8 cellular contexts compared by ENCODE assay signal in the genomic region with DNA sequence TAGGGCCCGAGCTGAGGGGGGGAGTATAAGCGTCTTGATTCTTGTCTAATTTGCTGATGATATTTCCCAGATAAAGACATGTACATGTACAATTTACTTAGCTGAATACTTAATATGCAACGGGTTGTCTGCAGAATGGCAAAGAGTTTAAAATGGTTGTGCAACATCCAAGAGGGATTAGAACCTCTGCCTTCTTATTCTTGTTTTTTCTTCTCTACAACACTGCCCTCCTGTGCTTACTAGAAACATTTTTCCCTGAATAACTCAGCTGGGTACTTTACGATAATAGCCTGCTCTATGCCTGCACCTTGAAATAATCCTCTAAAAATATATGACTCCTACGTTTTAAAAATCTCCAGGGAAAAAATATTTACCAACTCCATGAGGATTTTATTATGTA. TPM values are rescaled to one million over a fixed set of nuclear protein-coding genes. Genes with fewer than 3 reads are reported as not detected.
DNase-seq lines count a peak whose midpoint lies in the region; ATAC-seq and TF ChIP-seq lines count a peak whose summit lies in the region.

No MANE protein-coding gene starts in this region.

- H3K27me3 ChIP-seq in BE2C, result no peaks in the 10 kb centered on the region
- no peaks in the 10 kb centered on the region for H3K27me3 ChIP-seq in H9 (ENCODE audit: insufficient read depth, low read length)
- H3K27me3 ChIP-seq in PC-3 (ENCODE audit: low read length), result no peaks in the 10 kb centered on the region

- H3K36me3 ChIP-seq in BE2C, result no peaks in the 10 kb centered on the region
- no peaks in the 10 kb centered on the region for H3K36me3 ChIP-seq in PC-3 (ENCODE audit: low read depth, low read length)

- H3K9me3 Mint-ChIP-seq in H9, result no peaks in the 10 kb centered on the region
- H3K9me3 Mint-ChIP-seq in activated naive CD8-positive, alpha-beta T cell treated with anti-CD3 and anti-CD28 coated beads, Interleukin-2, amount 50 U/mL, for 24 hours, result no peaks in the 10 kb centered on the region

- POLR2A ChIA-PET in PC-3 (lab: Charles Lee; ENCODE audit: unreplicated experiment), result no interaction called here

- no peaks in the 10 kb centered on the region for H3K79me1 ChIP-seq in H9 (ENCODE audit: insufficient read depth, low read depth, low read length, poor library complexity, severe bottlenecking)

- no peak overlapping the region for H2BK5ac ChIP-seq in H9 (ENCODE audit: insufficient read length, low read length)

- no peak overlapping the region for H3K18ac ChIP-seq in H9 (ENCODE audit: insufficient read length, low read depth, low read length)

- BruUV-seq in PC-3 (replicated peaks; lab: Mats Ljungman, UMichigan), result no TSS peak

- no peak overlapping the region for H2BK120ac ChIP-seq in H9 (ENCODE audit: low read depth, low read length, poor library complexity, severe bottlenecking)

- H2BK15ac ChIP-seq in H9 (ENCODE audit: low read depth, low read length), result no peak overlapping the region

- peak; percentile 45 for TF ChIP-seq CTCF in BE2C (IDR thresholded peaks at IDR 0.05; ENCODE audit: low read depth, low read length)
- TF ChIP-seq CTCF in H9 (conservative IDR thresholded peaks at IDR 0.05), result peak; percentile 60
- TF ChIP-seq CTCF in PC-3 (conservative IDR thresholded peaks at IDR 0.05; ENCODE audit: low read depth, low read length), result peak; percentile 63

- WGBS in H9 (ENCODE audit: extremely low coverage, insufficient read length, low lambda C conversion rate), result no CpG with 5 or more reads among the region's 5 CpGs

- DNase-seq in BE2C (no peak), H9 (no peak), PC-3 (peak; percentile 43), left ventricle myocardium superior (no peak), NCI-H510A (lab: John Stamatoyannopoulos, UW) (no peak), islet precursor cell (no peak)
- DNase-seq in activated naive CD8-positive, alpha-beta T cell treated with anti-CD3 and anti-CD28 coated beads, Interleukin-2, amount 50 U/mL, for 24 hours, result no peak

- no peak overlapping the region for H3K23ac ChIP-seq in H9 (ENCODE audit: insufficient read length, low read depth, low read length)

- no peak overlapping the region for H2BK12ac ChIP-seq in H9 (ENCODE audit: insufficient read length, low read depth, low read length)

- H3K9me2 ChIP-seq in PC-3 (replicated peaks; ENCODE audit: low read length), result no peaks in the 10 kb centered on the region

- H3K23me2 ChIP-seq in H9 (ENCODE audit: insufficient read length, low read depth, low read length, poor library complexity, severe bottlenecking), result no peaks in the 10 kb centered on the region

- H3K4me1 ChIP-seq in BE2C (no peaks in the 10 kb centered on the region), H9 (ENCODE audit: insufficient read depth, low read length) (no peaks in the 10 kb centered on the region), PC-3 (ENCODE audit: insufficient read depth, low read length) (peaks cover 11% of the 10 kb centered on the region)

- no peak overlapping the region for H3K4me3 ChIP-seq in BE2C (ENCODE audit: low read depth, low read length)
- H3K4me3 ChIP-seq in PC-3 (ENCODE audit: low read length), result no peak overlapping the region

- no peak overlapping the region for H4K8ac ChIP-seq in H9 (replicated peaks; ENCODE audit: insufficient read length, low read depth, low read length)

- H3K9me3 ChIP-seq in BE2C (no peaks in the 10 kb centered on the region), H9 (ENCODE audit: control insufficient read depth, low read depth, low read length) (no peaks in the 10 kb centered on the region), PC-3 (ENCODE audit: low read length) (no peaks in the 10 kb centered on the region)

- CTCF ChIA-PET in PC-3 (lab: Charles Lee), result no interaction called here

- H3K4me2 ChIP-seq in H9 (ENCODE audit: insufficient read depth, insufficient read length, low read length) (no peak overlapping the region), PC-3 (ENCODE audit: low read length) (no peak overlapping the region)

- H3K9ac ChIP-seq in H9 (ENCODE audit: extremely low read depth, insufficient read length, low read length) (no peak overlapping the region), PC-3 (ENCODE audit: low read length) (no peak overlapping the region)

- no peak overlapping the region for H3K27ac ChIP-seq in H9 (ENCODE audit: insufficient read length, low read depth, low read length)
- no peak overlapping the region for H3K27ac ChIP-seq in PC-3 (ENCODE audit: low read length)

- no peak overlapping the region for H3K4me3 Mint-ChIP-seq in H9
- no peak overlapping the region for H3K4me3 Mint-ChIP-seq in activated naive CD8-positive, alpha-beta T cell treated with anti-CD3 and anti-CD28 coated beads, Interleukin-2, amount 50 U/mL, for 24 hours

- no peak overlapping the region for H2AK5ac ChIP-seq in H9 (ENCODE audit: insufficient read length, low read length)

- H2AFZ ChIP-seq in H9 (ENCODE audit: low read length), result no peak overlapping the region
- no peak overlapping the region for H2AFZ ChIP-seq in PC-3 (ENCODE audit: low read length)

- H3K27me3 Mint-ChIP-seq in H9 (ENCODE audit: low read depth), result peaks cover 3% of the 10 kb centered on the region
- H3K27me3 Mint-ChIP-seq in activated naive CD8-positive, alpha-beta T cell treated with anti-CD3 and anti-CD28 coated beads, Interleukin-2, amount 50 U/mL, for 24 hours, result peaks cover 13% of the 10 kb centered on the region

- no peak overlapping the region for H3K14ac ChIP-seq in H9 (ENCODE audit: insufficient read depth, low read length)

- H3K4me1 Mint-ChIP-seq in H9, result no peaks in the 10 kb centered on the region
- H3K4me1 Mint-ChIP-seq in activated naive CD8-positive, alpha-beta T cell treated with anti-CD3 and anti-CD28 coated beads, Interleukin-2, amount 50 U/mL, for 24 hours, result no peaks in the 10 kb centered on the region

- no peak overlapping the region for H3K4ac ChIP-seq in H9 (ENCODE audit: low read depth, low read length)

- H3K36me3 Mint-ChIP-seq in H9 (ENCODE audit: insufficient read depth in 1 of 3, low read depth in 3 of 3), result no peaks in the 10 kb centered on the region
- H3K36me3 Mint-ChIP-seq in activated naive CD8-positive, alpha-beta T cell treated with anti-CD3 and anti-CD28 coated beads, Interleukin-2, amount 50 U/mL, for 24 hours (ENCODE audit: low read depth), result no peaks in the 10 kb centered on the region

- H4K5ac ChIP-seq in H9 (ENCODE audit: insufficient read length, low read depth, low read length), result no peak overlapping the region

- H4K91ac ChIP-seq in H9 (ENCODE audit: insufficient read length, low read depth, low read length), result no peak overlapping the region

- ATAC-seq in PC-3, result peak; percentile 64
- ATAC-seq in left ventricle myocardium superior, result peak; percentile 59
- no peak for ATAC-seq in HG02981 (IDR thresholded peaks at IDR 0.05; ENCODE audit: unreplicated experiment)
- ATAC-seq in activated naive CD8-positive, alpha-beta T cell treated with anti-CD3 and anti-CD28 coated beads, Interleukin-2, amount 50 U/mL, for 24 hours, result no peak

- no peak overlapping the region for H3T11ph ChIP-seq in H9 (ENCODE audit: low read length)

- H3F3A ChIP-seq in PC-3 (ENCODE audit: low read length, unreplicated experiment), result no peaks in the 10 kb centered on the region

- H3K79me2 ChIP-seq in H9 (ENCODE audit: insufficient read depth, low read length) (no peaks in the 10 kb centered on the region), PC-3 (ENCODE audit: low read length) (no peaks in the 10 kb centered on the region)

- H2BK20ac ChIP-seq in H9 (ENCODE audit: low read depth, low read length, poor library complexity, severe bottlenecking), result no peak overlapping the region

- H3K56ac ChIP-seq in H9 (ENCODE audit: insufficient read length, low read depth, low read length), result no peak overlapping the region

- intact Hi-C loops in PC-3 (cut with micrococcal nuclease), result no loop called here
- intact Hi-C loops in left ventricle myocardium superior (cut with micrococcal nuclease), result loop anchor here (5.0 kb wide), 1 partner anchor 144 kb away; no protein-coding TSS in a partner anchor

- H3K27ac Mint-ChIP-seq in H9, result no peak overlapping the region
- H3K27ac Mint-ChIP-seq in activated naive CD8-positive, alpha-beta T cell treated with anti-CD3 and anti-CD28 coated beads, Interleukin-2, amount 50 U/mL, for 24 hours, result no peak overlapping the region

- H4K20me1 ChIP-seq in H9 (ENCODE audit: control insufficient read depth, insufficient read depth, insufficient read length) (no peaks in the 10 kb centered on the region), PC-3 (ENCODE audit: low read length) (no peaks in the 10 kb centered on the region)

RNA-seq across cellular contexts. Expression of gene INTS12, which starts 41.8 kb away (rescaled TPM):
- polyA plus RNA-seq in BE2C (2012; ENCODE audit: insufficient read depth, insufficient read length, low read depth), result 21.3 TPM
- 14.5 and 15.6 TPM in 2 replicates for total RNA-seq in H9 (2021)
- 12.6 and 13.3 TPM in 2 replicates for total RNA-seq in PC-3 (2014; rRNA removed)
- total RNA-seq in left ventricle myocardium superior, result 24.7 TPM

RNA-seq across cellular contexts. Expression of gene GSTCD, which starts 41.9 kb away (rescaled TPM):
- polyA plus RNA-seq in BE2C (2012; ENCODE audit: insufficient read depth, insufficient read length, low read depth), result 5.7 TPM
- 16.2 and 17.9 TPM in 2 replicates for total RNA-seq in H9 (2021)
- 12.1 and 15.4 TPM in 2 replicates for total RNA-seq in PC-3 (2014; rRNA removed)
- 4.4 TPM for total RNA-seq in left ventricle myocardium superior

Comparison
In these comparisons a context has a peak if more than half of its experiments do, and no peak if none do; other contexts are left out.
1. ATAC-seq: peak in PC-3 (single experiment) and left ventricle myocardium superior (single experiment); none in HG02981 (single experiment) and activated naive CD8-positive, alpha-beta T cell treated with anti-CD3 and anti-CD28 coated beads, Interleukin-2, amount 50 U/mL, for 24 hours (single experiment).
2. Peak in every context shown above with its lines, with median percentiles within 50 percentile points of each other: CTCF ChIP-seq.